8 cellular contexts compared by ENCODE assay signal in genomic region chr10:13587367-13587766, GRCh38. TPM values are rescaled to one million over a fixed set of nuclear protein-coding genes. Genes with fewer than 3 reads are reported as not detected.
DNase-seq lines count a peak whose midpoint lies in the region; ATAC-seq, FAIRE-seq and TF ChIP-seq lines count a peak whose summit lies in the region.

No MANE protein-coding gene starts in this region.

- H3K4me1 ChIP-seq in keratinocyte (ENCODE audit: control insufficient read depth, extremely low read depth, insufficient read depth, low read length): peaks cover 8% of the 10 kb centered on the region

- FAIRE-seq in keratinocyte (lab: Jason Lieb, UNC): no peak

- no peaks in the 10 kb centered on the region for H3K9me3 Mint-ChIP-seq in CD4-positive, alpha-beta T cell
- H3K9me3 Mint-ChIP-seq in IgD-negative memory B cell: peaks cover 0 to 2% (median 0%) of the 10 kb centered on the region in 3 donors

- peaks cover 45% of the 10 kb centered on the region for H3K79me2 ChIP-seq in keratinocyte (ENCODE audit: control insufficient read depth, insufficient read depth, low read length)

- CTCF ChIA-PET in CD4-positive, alpha-beta T cell (lab: Charles Lee): interaction anchor here (0.6 to 1.9 kb wide), 7 partner anchors 9 to 1511 kb away, joined by 3 to 8 read pairs (median 4); partner anchors contain the start of gene MCM10

- peak overlapping the region; percentile 99 for H3K4me3 Mint-ChIP-seq in CD4-positive, alpha-beta T cell
- H3K4me3 Mint-ChIP-seq in IgD-negative memory B cell: peak overlapping the region; percentile 99 to 100 (median 100)

- peak overlapping the region; percentile 83 for H3K9ac ChIP-seq in keratinocyte (ENCODE audit: control insufficient read depth, extremely low read depth, insufficient read depth, low read length)

- H4K20me1 ChIP-seq in keratinocyte (ENCODE audit: control insufficient read depth, extremely low read depth, insufficient read depth, low read length): no peaks in the 10 kb centered on the region

- peak overlapping the region; percentile 96 for H2AFZ ChIP-seq in keratinocyte (ENCODE audit: control insufficient read depth, low read length)

- dilution Hi-C loops in keratinocyte (cut with MboI; ENCODE audit: extremely low pct_ligation_motif_present, low sequenced_read_pairs): no loop called here

- H3K27me3 Mint-ChIP-seq in CD4-positive, alpha-beta T cell: peaks cover 28% of the 10 kb centered on the region
- H3K27me3 Mint-ChIP-seq in IgD-negative memory B cell: peaks cover 9% of the 10 kb centered on the region

- intact Hi-C loops in CD4-positive, alpha-beta T cell (cut with DNase I, micrococcal nuclease): loop anchor here (2.0 to 10.0 kb wide), 11 partner anchors 190 to 1785 kb away; partner anchors contain the start of genes MCM10 (in 2 of the 2), CDNF (in 1 of the 2), FAM171A1 (in 1 of the 2) and HSPA14 (in 1 of the 2)

- H3K27me3 ChIP-seq in CD4-positive, alpha-beta T cell (ENCODE audit: control insufficient read depth, insufficient read depth, low read length): peaks cover 15% of the 10 kb centered on the region
- H3K27me3 ChIP-seq in keratinocyte (ENCODE audit: control insufficient read depth, extremely low read depth, insufficient read depth, low read length): peaks cover 7% of the 10 kb centered on the region

- no peaks in the 10 kb centered on the region for H3K9me3 ChIP-seq in CD4-positive, alpha-beta T cell (ENCODE audit: control insufficient read depth, low read length)
- H3K9me3 ChIP-seq in keratinocyte (ENCODE audit: control insufficient read depth, low read depth, low read length): no peaks in the 10 kb centered on the region

- no peaks in the 10 kb centered on the region for H3K9me1 ChIP-seq in keratinocyte (ENCODE audit: control insufficient read depth, extremely low read depth, insufficient read depth, low read length)

- TF ChIP-seq CTCF in CD4-positive, alpha-beta T cell (IDR thresholded peaks at IDR 0.05): no peak
- TF ChIP-seq CTCF in astrocyte of the spinal cord (IDR thresholded peaks at IDR 0.05; ENCODE audit: low read depth, low read length) (no peak), keratinocyte (optimal IDR thresholded peaks at IDR 0.05 in 1 of 3, IDR thresholded peaks at IDR 0.05 in 1 of 3, conservative IDR thresholded peaks at IDR 0.05 in 1 of 3; ENCODE audit: extremely low read depth in 1 of 3, insufficient read depth in 2 of 3, low read length in 3 of 3) (no peak)

- peaks cover 50% of the 10 kb centered on the region for H3K4me1 Mint-ChIP-seq in CD4-positive, alpha-beta T cell (ENCODE audit: low read depth)
- H3K4me1 Mint-ChIP-seq in IgD-negative memory B cell: peaks cover 12 to 25% (median 20%) of the 10 kb centered on the region in 3 donors

- H3K27ac Mint-ChIP-seq in CD4-positive, alpha-beta T cell: peak overlapping the region; percentile 85
- peak overlapping the region; percentile 14 to 99 (median 99) for H3K27ac Mint-ChIP-seq in IgD-negative memory B cell

- peak overlapping the region; percentile 92 for H3K4me2 ChIP-seq in keratinocyte (ENCODE audit: control insufficient read depth, extremely low read depth, insufficient read depth, low read depth, low read length)

- H3K36me3 Mint-ChIP-seq in CD4-positive, alpha-beta T cell (ENCODE audit: low read depth): peaks cover 31% of the 10 kb centered on the region
- peaks cover 5% of the 10 kb centered on the region for H3K36me3 Mint-ChIP-seq in IgD-negative memory B cell

- H3K27ac ChIP-seq in CD4-positive, alpha-beta T cell (ENCODE audit: low read depth, low read length): no peak overlapping the region
- H3K27ac ChIP-seq in keratinocyte (ENCODE audit: control insufficient read depth, insufficient read depth, low read length) (peak overlapping the region; percentile 82), substantia nigra (ENCODE audit: low read depth, low read length, poor library complexity, severe bottlenecking) (peak overlapping the region; percentile 66)

- no peak for DNase-seq in CD4-positive, alpha-beta T cell
- DNase-seq in astrocyte of the spinal cord (ENCODE audit: low read depth, low spot score) (no peak), keratinocyte (ENCODE audit: low read depth, low spot score) (no peak), substantia nigra (lab: John Stamatoyannopoulos, UW) (peak in 2 of 49 donors; percentile 9 to 42)
- no peak for DNase-seq in NK-92 treated with Interleukin-12 subunit alpha and Interleukin-12 subunit beta, amount 100 ng/mL, for 24 hours (lab: John Stamatoyannopoulos, UW)

- POLR2A ChIA-PET in CD4-positive, alpha-beta T cell (lab: Charles Lee): interaction anchor here (0.7 to 1.5 kb wide), 9 partner anchors 12 to 1250 kb away, joined by 3 to 7 read pairs (median 3); partner anchors contain the start of genes CDNF, HSPA14, MCM10 and MSANTD7

- ATAC-seq in CD4-positive, alpha-beta T cell (ENCODE audit: poor library complexity): no peak
- ATAC-seq in HG02852 (IDR thresholded peaks at IDR 0.05; ENCODE audit: unreplicated experiment) (no peak), HG03196 (IDR thresholded peaks at IDR 0.05; ENCODE audit: unreplicated experiment) (no peak)

- H3K36me3 ChIP-seq in keratinocyte (ENCODE audit: control insufficient read depth in 2 of 2, extremely low read depth in 1 of 2, insufficient read depth in 2 of 2, low read length in 2 of 2): peaks cover 2% of the 10 kb centered on the region in 2 experiments

- in situ Hi-C loops in astrocyte of the spinal cord (cut with HindIII; ENCODE audit: low sequenced_read_pairs): no loop called here

- H3K4me3 ChIP-seq in astrocyte of the spinal cord (ENCODE audit: low read depth, low read length) (peak overlapping the region; percentile 100), keratinocyte (ENCODE audit: control insufficient read depth in 2 of 3, extremely low read depth in 1 of 3, insufficient read depth in 2 of 3, low read depth in 1 of 3, low read length in 3 of 3) (peak overlapping the region; percentile 92 to 96 (median 95))

RNA-seq across cellular contexts. Expression of gene PRPF18, which starts 0.6 kb away (rescaled TPM):
- total RNA-seq in CD4-positive, alpha-beta T cell: 10 to 100 TPM; 20.7 to 22.7 TPM
- 30.5 TPM for polyA plus RNA-seq in IgD-negative memory B cell
- polyA plus RNA-seq in keratinocyte: 12.6 to 28.0 TPM (median 18.8 TPM) in 3 replicates
- polyA plus RNA-seq in keratinocyte (2011; ENCODE audit: low read depth): 100 TPM
- 18.7 and 25.0 TPM in 2 replicates for polyA plus RNA-seq in keratinocyte (2011; cell fraction: cytosol; rRNA removed)
- 14.4 and 25.8 TPM in 2 replicates for polyA plus RNA-seq in keratinocyte (2011; cell fraction: nucleus; rRNA removed)
- 18.5 and 23.0 TPM in 2 replicates for polyA plus RNA-seq in keratinocyte (2012; ENCODE audit: low replicate concordance)
- 1.3 to 13.9 TPM (median 3.4 TPM) in 3 replicates for polyA minus RNA-seq in keratinocyte
- 7.1 TPM for polyA minus RNA-seq in keratinocyte (2011; cell fraction: cytosol; rRNA and poly(A)+ RNA removed)
- 7.3 and 21.3 TPM in 2 replicates for polyA minus RNA-seq in keratinocyte (2011; cell fraction: nucleus; rRNA and poly(A)+ RNA removed)

RNA-seq across cellular contexts. Expression of gene BEND7, which starts 58.6 kb away (rescaled TPM):
- not detected for total RNA-seq in CD4-positive, alpha-beta T cell
- polyA plus RNA-seq in IgD-negative memory B cell (not detected), keratinocyte (2.5 to 4.5 TPM (median 4.4 TPM) in 3 replicates)
- 4.5 TPM for polyA plus RNA-seq in keratinocyte (2011; ENCODE audit: low read depth)
- 3.8 and 6.8 TPM in 2 replicates for polyA plus RNA-seq in keratinocyte (2011; cell fraction: cytosol; rRNA removed)
- polyA plus RNA-seq in keratinocyte (2011; cell fraction: nucleus; rRNA removed): 8.6 and 9.9 TPM in 2 replicates
- polyA plus RNA-seq in keratinocyte (2012; ENCODE audit: low replicate concordance): 3.4 and 4.5 TPM in 2 replicates
- polyA minus RNA-seq in keratinocyte: 2.7 to 3.5 TPM (median 3.5 TPM) in 3 replicates
- 3.6 TPM for polyA minus RNA-seq in keratinocyte (2011; cell fraction: cytosol; rRNA and poly(A)+ RNA removed)
- 2.8 and 4.4 TPM in 2 replicates for polyA minus RNA-seq in keratinocyte (2011; cell fraction: nucleus; rRNA and poly(A)+ RNA removed)
